ENCODE assay signal across 10 cellular contexts in genomic region chr3:159672728-159673471, GRCh38.
DNase-seq lines count a peak whose midpoint lies in the region; ATAC-seq and TF ChIP-seq lines count a peak whose summit lies in the region.
"Had no signal": no experiment of that assay in that cellular context is flagged by ENCODE, and none has a peak within 500 bp of the region (broad histone marks: within the 10 kb centered on the region; RNA-seq: fewer than 3 reads in every experiment).

No MANE protein-coding gene starts in this region.

- H3K4me1 Mint-ChIP-seq in chondrocyte (ENCODE audit: low read depth) (peaks cover 19% of the 10 kb centered on the region), osteocyte (ENCODE audit: unreplicated experiment) (peaks cover 10% of the 10 kb centered on the region)

- H3K4me3 ChIP-seq in prostate gland: no peak overlapping the region

- intact Hi-C loops in prostate gland (cut with DNase I): no loop called here

- H3K9me3 Mint-ChIP-seq in chondrocyte (ENCODE audit: low read depth): no peaks in the 10 kb centered on the region
- H3K9me3 Mint-ChIP-seq in osteocyte (ENCODE audit: unreplicated experiment): no peaks in the 10 kb centered on the region

- ATAC-seq in GM19463 (IDR thresholded peaks at IDR 0.05; ENCODE audit: unreplicated experiment): peak; percentile 46
- peak; percentile 65 for ATAC-seq in HG03342 (IDR thresholded peaks at IDR 0.05; ENCODE audit: unreplicated experiment)

- H3K27me3 ChIP-seq in prostate gland (replicated peaks; ENCODE audit: insufficient read depth): no peaks in the 10 kb centered on the region

- H3K36me3 Mint-ChIP-seq in chondrocyte (ENCODE audit: low read depth) (no peaks in the 10 kb centered on the region), osteocyte (ENCODE audit: unreplicated experiment) (no peaks in the 10 kb centered on the region)

- H3K36me3 ChIP-seq in prostate gland: no peaks in the 10 kb centered on the region

- DNase-seq in chondrocyte (ENCODE audit: low spot score): no peak
- no peak for DNase-seq in osteocyte (ENCODE audit: extremely low spot score, unreplicated experiment)
- no peak for DNase-seq in prostate gland (ENCODE audit: low spot score)
- DNase-seq in NCI-H526 (lab: John Stamatoyannopoulos, UW): no peak
- DNase-seq in GM10266 (ENCODE audit: extremely low spot score): no peak
- DNase-seq: amniotic stem cell, DND-41, NCI-H2081 had no signal

- H3K27me3 Mint-ChIP-seq in chondrocyte (ENCODE audit: low read depth) (no peaks in the 10 kb centered on the region), osteocyte (ENCODE audit: unreplicated experiment) (no peaks in the 10 kb centered on the region)

- H3K27ac Mint-ChIP-seq in chondrocyte (ENCODE audit: unreplicated experiment) (no peak overlapping the region), osteocyte (ENCODE audit: unreplicated experiment) (no peak overlapping the region)

- no peak overlapping the region for H3K27ac ChIP-seq in prostate gland

- 98% methylated on average over 3 of the region's 3 CpGs for WGBS in prostate gland

- H3K4me1 ChIP-seq in prostate gland (replicated peaks): no peaks in the 10 kb centered on the region

- H3K4me3 Mint-ChIP-seq in chondrocyte (ENCODE audit: unreplicated experiment) (no peak overlapping the region), osteocyte (ENCODE audit: unreplicated experiment) (no peak overlapping the region)

- H3K9me3 ChIP-seq in prostate gland: no peaks in the 10 kb centered on the region

- no peak for TF ChIP-seq POLR2A in prostate gland (IDR thresholded peaks at IDR 0.05)

- TF ChIP-seq CTCF in chondrocyte (IDR thresholded peaks at IDR 0.05): peak; percentile 28
- TF ChIP-seq CTCF in osteocyte (IDR thresholded peaks at IDR 0.05): peak; percentile 17
- TF ChIP-seq CTCF in prostate gland (IDR thresholded peaks at IDR 0.05): no peak
- TF ChIP-seq CTCF in GM10266 (IDR thresholded peaks at IDR 0.05; ENCODE audit: control insufficient read depth, insufficient read depth, low read depth, missing control alignments): no peak

Comparison
In these comparisons a context has a peak if more than half of its experiments do, and no peak if none do; other contexts are left out.
1. CTCF ChIP-seq: peak in chondrocyte (single experiment) and osteocyte (single experiment); none in prostate gland (0 of 4) and GM10266 (single experiment).